29 cellular contexts compared by ENCODE assay signal in genomic region chr4:12445711-12446110, GRCh38.
"Had no signal": no experiment of that assay in that cellular context is flagged by ENCODE, and none has a peak within 500 bp of the region (broad histone marks: within the 10 kb centered on the region; RNA-seq: fewer than 3 reads in every experiment).

No MANE protein-coding gene starts in this region.

- H3K36me3 Mint-ChIP-seq: stimulated activated memory B cell treated with anti-CD40 and anti-IgM and Interleukin-4, amounts not matched to agents 10 μg/mL and 1 μg/mL and 100 μg/mL, for 72 hours had no signal

- H3K27me3 Mint-ChIP-seq: central memory CD8-positive, alpha-beta T cell; naive thymus-derived CD8-positive, alpha-beta T cell; progenitor cell of endocrine pancreas; stimulated activated memory B cell treated with anti-CD40 and anti-IgM and Interleukin-4, amounts not matched to agents 10 μg/mL and 1 μg/mL and 100 μg/mL, for 72 hours; stimulated activated naive CD8-positive, alpha-beta T cell treated with anti-CD3 and anti-CD28 coated beads, Interleukin-15, Interleukin-2, amounts not matched to agents 100 ng/mL and 50 ng/mL, for 24 hours had no signal

- H3K4me1 Mint-ChIP-seq: central memory CD8-positive, alpha-beta T cell; naive thymus-derived CD8-positive, alpha-beta T cell; stimulated activated memory B cell treated with anti-CD40 and anti-IgM and Interleukin-4, amounts not matched to agents 10 μg/mL and 1 μg/mL and 100 μg/mL, for 72 hours had no signal

- H3K36me3 ChIP-seq: breast epithelium, esophagus squamous epithelium, heart left ventricle, left lung, pancreas, right lobe of liver, spleen, thoracic aorta, transverse colon had no signal

- H3K27ac Mint-ChIP-seq: naive thymus-derived CD8-positive, alpha-beta T cell; progenitor cell of endocrine pancreas; stimulated activated memory B cell treated with anti-CD40 and anti-IgM and Interleukin-4, amounts not matched to agents 10 μg/mL and 1 μg/mL and 100 μg/mL, for 72 hours; stimulated activated naive CD8-positive, alpha-beta T cell treated with anti-CD3 and anti-CD28 coated beads, Interleukin-15, Interleukin-2, amounts not matched to agents 100 ng/mL and 50 ng/mL, for 24 hours had no signal

- DNase-seq: cortex of kidney; dorsolateral prefrontal cortex; effector CD8-positive, alpha-beta T cell; esophagus squamous epithelium; hypothalamus; kidney glomerular epithelial cell; left lung; mucosa of descending colon; naive thymus-derived CD8-positive, alpha-beta T cell; occipital lobe; pancreas; right lobe of liver; spleen; stimulated activated CD4-positive, alpha-beta T cell treated with anti-CD3 and anti-CD28 coated beads, Interleukin-15, amount 100 ng/mL, for 24 hours; stimulated activated CD4-positive, alpha-beta T cell treated with anti-CD3 and anti-CD28 coated beads, Interleukin-1b, Interleukin-23, amount 100 ng/mL, for 48 hours; stimulated activated CD4-positive, alpha-beta T cell treated with anti-CD3 and anti-CD28 coated beads, Interleukin-4, amount 100 ng/mL, for 24 hours; transverse colon had no signal

- H3K27ac ChIP-seq: breast epithelium, dorsolateral prefrontal cortex, epithelial cell of prostate, esophagus squamous epithelium, left lung, pancreas, right lobe of liver, spleen, thoracic aorta, transverse colon had no signal

- ATAC-seq: left lung; mucosa of descending colon; naive thymus-derived CD8-positive, alpha-beta T cell; pancreas; right lobe of liver; stimulated activated memory B cell treated with anti-CD40 and anti-IgM and Interleukin-4, amounts not matched to agents 10 μg/mL and 1 μg/mL and 100 μg/mL, for 72 hours had no signal

- H3K9me3 ChIP-seq: mucosa of descending colon, pancreas, right lobe of liver, thoracic aorta, transverse colon had no signal

- H3K4me3 Mint-ChIP-seq: central memory CD8-positive, alpha-beta T cell; naive thymus-derived CD8-positive, alpha-beta T cell; stimulated activated memory B cell treated with anti-CD40 and anti-IgM and Interleukin-4, amounts not matched to agents 10 μg/mL and 1 μg/mL and 100 μg/mL, for 72 hours; stimulated activated naive CD8-positive, alpha-beta T cell treated with anti-CD3 and anti-CD28 coated beads, Interleukin-15, Interleukin-2, amounts not matched to agents 100 ng/mL and 50 ng/mL, for 24 hours had no signal

- H3K4me3 ChIP-seq: breast epithelium, dorsolateral prefrontal cortex, esophagus squamous epithelium, heart left ventricle, left lung, lung, mucosa of descending colon, pancreas, right lobe of liver, spleen, thoracic aorta, transverse colon had no signal

- H3K4me1 ChIP-seq: breast epithelium, esophagus squamous epithelium, left lung, pancreas, right lobe of liver, spleen had no signal

- H3K27me3 ChIP-seq: breast epithelium, dorsolateral prefrontal cortex, esophagus squamous epithelium, heart left ventricle, left lung, pancreas, right lobe of liver, spleen, transverse colon had no signal

- FAIRE-seq: endometrium, frontal cortex, islet of Langerhans, pancreas had no signal
